Comparison of ENCODE assay signal across 35 cellular contexts in the genomic region with DNA sequence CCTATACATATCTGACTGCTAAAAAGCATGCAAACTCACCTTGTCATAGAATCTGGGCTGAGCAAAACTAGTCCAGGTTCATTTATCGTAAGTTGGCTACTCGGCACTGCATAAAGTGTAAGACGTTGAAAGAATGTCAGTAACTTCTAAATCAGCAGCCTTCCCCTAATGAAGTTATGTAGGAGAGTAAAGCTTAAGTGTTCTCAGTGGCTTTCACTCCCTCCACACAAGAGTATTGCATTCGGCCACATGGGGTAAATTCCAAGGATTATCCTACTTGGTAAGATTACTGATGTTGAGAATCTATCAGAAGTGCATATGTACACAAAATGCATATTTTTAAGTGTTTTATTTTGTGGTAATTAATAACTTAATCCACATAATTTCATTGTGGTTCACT.
"Had no signal": no experiment of that assay in that cellular context is flagged by ENCODE, and none has a peak within 500 bp of the region (broad histone marks: within the 10 kb centered on the region; RNA-seq: fewer than 3 reads in every experiment).

No MANE protein-coding gene starts in this region.

- H3K4me1 Mint-ChIP-seq: activated naive CD4-positive, alpha-beta T cell treated with anti-CD3 and anti-CD28 coated beads, Interleukin-2, amount 10 ng/mL, durations not matched to agents 7 days and 5 days had no signal

- H3K9me3 ChIP-seq: Peyer's patch had no signal

- H3K4me3 ChIP-seq: Peyer's patch had no signal

- DNase-seq: activated CD4-positive, alpha-beta T cell treated with anti-CD3 and anti-CD28 coated beads, Interleukin-2, amount 10 ng/mL, durations not matched to agents 24 days and 14 days; activated CD4-positive, alpha-beta T cell treated with anti-CD3 and anti-CD28 coated beads, Interleukin-2, amount 50 U/mL, for 4 hours; activated CD8-positive, alpha-beta T cell treated with anti-CD3 and anti-CD28 coated beads for 36 hours; activated effector memory CD4-positive, alpha-beta T cell treated with Interleukin-2 at 50 U/mL for 16 hours; activated naive CD4-positive, alpha-beta T cell treated with anti-CD3 and anti-CD28 coated beads, Interleukin-2, amount 10 ng/mL, durations not matched to agents 7 days and 5 days; activated naive CD8-positive, alpha-beta T cell treated with anti-CD3 and anti-CD28 coated beads, Interleukin-2, amount 50 U/mL, for 24 hours; activated T-cell treated with anti-CD3 and anti-CD28 coated beads, Interleukin-2, amount 50 U/mL, for 1 hour; amniotic stem cell; aorta; brain microvascular endothelial cell; central memory CD4-positive, alpha-beta T cell; NCI-H1092 treated with DMSO at 0.1 percent for 48 hours; NCI-H1417; NCI-H146; NCI-H187; NCI-H2081; NCI-H2171 treated with DMSO at 0.1 percent for 48 hours; NCI-H2227 treated with DMSO at 0.1 percent for 48 hours; NCI-H446; NCI-H510A treated with DMSO at 0.1 percent for 48 hours; NCI-H526 treated with DMSO at 0.1 percent for 48 hours; NCI-H774; PC-3; Peyer's patch; RPMI8226; SIG-M5; SW 1271; T-helper 1 cell; T-helper 2 cell; T-helper 9 cell had no signal

- H3K4me1 ChIP-seq: Peyer's patch had no signal

- H3K36me3 Mint-ChIP-seq: activated naive CD4-positive, alpha-beta T cell treated with anti-CD3 and anti-CD28 coated beads, Interleukin-2, amount 10 ng/mL, durations not matched to agents 7 days and 5 days had no signal

- H3K4me3 Mint-ChIP-seq: activated CD4-positive, alpha-beta T cell treated with anti-CD3 and anti-CD28 coated beads, Interleukin-2, amount 10 ng/mL, durations not matched to agents 24 days and 14 days; activated CD8-positive, alpha-beta T cell treated with anti-CD3 and anti-CD28 coated beads for 36 hours; activated naive CD4-positive, alpha-beta T cell treated with anti-CD3 and anti-CD28 coated beads, Interleukin-2, amount 10 ng/mL, durations not matched to agents 7 days and 5 days; activated naive CD8-positive, alpha-beta T cell; activated naive CD8-positive, alpha-beta T cell treated with anti-CD3 and anti-CD28 coated beads, Interleukin-2, amount 50 U/mL, for 24 hours had no signal

- ATAC-seq: activated CD8-positive, alpha-beta T cell treated with anti-CD3 and anti-CD28 coated beads for 36 hours; activated naive CD8-positive, alpha-beta T cell treated with anti-CD3 and anti-CD28 coated beads, Interleukin-2, amount 50 U/mL, for 24 hours; PC-3; Right ventricle myocardium inferior; SK-N-SH treated with all-trans-retinoic acid at 6 μM for 48 hours had no signal

- H3K4me2 ChIP-seq: KMS-11 had no signal

- H3K9ac ChIP-seq: KMS-11 had no signal

- H3K36me3 ChIP-seq: brain microvascular endothelial cell, Peyer's patch had no signal

- H3K27me3 ChIP-seq: brain microvascular endothelial cell, Peyer's patch had no signal

- H3K27me3 Mint-ChIP-seq: activated CD4-positive, alpha-beta T cell treated with anti-CD3 and anti-CD28 coated beads, Interleukin-2, amount 10 ng/mL, durations not matched to agents 24 days and 14 days; activated CD8-positive, alpha-beta T cell treated with anti-CD3 and anti-CD28 coated beads for 36 hours; activated naive CD4-positive, alpha-beta T cell treated with anti-CD3 and anti-CD28 coated beads, Interleukin-2, amount 10 ng/mL, durations not matched to agents 7 days and 5 days; activated naive CD8-positive, alpha-beta T cell; activated naive CD8-positive, alpha-beta T cell treated with anti-CD3 and anti-CD28 coated beads, Interleukin-2, amount 50 U/mL, for 24 hours had no signal

- H3K9me3 Mint-ChIP-seq: activated CD4-positive, alpha-beta T cell treated with anti-CD3 and anti-CD28 coated beads, Interleukin-2, amount 10 ng/mL, durations not matched to agents 24 days and 14 days; activated CD8-positive, alpha-beta T cell treated with anti-CD3 and anti-CD28 coated beads for 36 hours; activated naive CD4-positive, alpha-beta T cell treated with anti-CD3 and anti-CD28 coated beads, Interleukin-2, amount 10 ng/mL, durations not matched to agents 7 days and 5 days; activated naive CD8-positive, alpha-beta T cell treated with anti-CD3 and anti-CD28 coated beads, Interleukin-2, amount 50 U/mL, for 24 hours had no signal

- H3K27ac Mint-ChIP-seq: activated CD4-positive, alpha-beta T cell treated with anti-CD3 and anti-CD28 coated beads, Interleukin-2, amount 10 ng/mL, durations not matched to agents 24 days and 14 days; activated CD8-positive, alpha-beta T cell treated with anti-CD3 and anti-CD28 coated beads for 36 hours; activated naive CD4-positive, alpha-beta T cell treated with anti-CD3 and anti-CD28 coated beads, Interleukin-2, amount 10 ng/mL, durations not matched to agents 7 days and 5 days; activated naive CD8-positive, alpha-beta T cell; activated naive CD8-positive, alpha-beta T cell treated with anti-CD3 and anti-CD28 coated beads, Interleukin-2, amount 50 U/mL, for 24 hours had no signal

- H3K27ac ChIP-seq: brain microvascular endothelial cell, KMS-11, Peyer's patch, VCaP had no signal
